In genomic region chr6:72832271-72832670, GRCh38 we compare ENCODE assay signal across 19 cellular contexts.
DNase-seq lines count a peak whose midpoint lies in the region; ATAC-seq and TF ChIP-seq lines count a peak whose summit lies in the region.
"Had no signal": no experiment of that assay in that cellular context is flagged by ENCODE, and none has a peak within 500 bp of the region (broad histone marks: within the 10 kb centered on the region; RNA-seq: fewer than 3 reads in every experiment).

No MANE protein-coding gene starts in this region.

- TF ChIP-seq CTCF in SK-N-SH (IDR thresholded peaks at IDR 0.05) = no peak

- peaks cover 0 to 3% of the 10 kb centered on the region in 2 experiments for H3K36me3 ChIP-seq in SK-N-SH (replicated peaks in 1 of 2; ENCODE audit: control insufficient read depth in 1 of 2, insufficient read depth in 2 of 2, low read length in 1 of 2)
- H3K36me3 ChIP-seq: BE2C had no signal

- peak; percentile 84 for ATAC-seq in stimulated activated naive CD8-positive, alpha-beta T cell treated with anti-CD3 and anti-CD28 coated beads, Interleukin-15, Interleukin-2, amounts not matched to agents 100 U/mL and 50 U/mL, for 24 hours
- ATAC-seq in SK-N-SH treated with all-trans-retinoic acid at 6 μM for 48 hours = no peak

- no peaks in the 10 kb centered on the region for H3K27me3 ChIP-seq in SK-N-SH (ENCODE audit: insufficient read depth)
- H3K27me3 ChIP-seq: BE2C had no signal

- H3K79me2 ChIP-seq in SK-N-SH (ENCODE audit: insufficient read depth) = peaks cover 44% of the 10 kb centered on the region

- no peak for TF ChIP-seq RAD21 in SK-N-SH (IDR thresholded peaks at IDR 0.05; ENCODE audit: low read length)

- WGBS in SK-N-SH (ENCODE audit: low lambda C conversion rate) = 88% methylated on average over 3 of the region's 3 CpGs

- no peak overlapping the region for H3K4me2 ChIP-seq in SK-N-SH

- TF ChIP-seq EP300 in SK-N-SH (IDR thresholded peaks at IDR 0.05; ENCODE audit: borderline replicate concordance in 1 of 2, low read depth in 1 of 2, low read length in 1 of 2) = no peak

- DNase-seq in EL = peak; percentile 24
- peak; percentile 40 for DNase-seq in SK-MEL-5 (ENCODE audit: low read depth, low spot score)
- peak; percentile 13 for DNase-seq in glomerular visceral epithelial cell (ENCODE audit: extremely low spot score)
- peak; percentile 15 for DNase-seq in stimulated activated naive CD8-positive, alpha-beta T cell treated with anti-CD3 and anti-CD28 coated beads, Interleukin-15, Interleukin-2, amounts not matched to agents 100 U/mL and 50 U/mL, for 24 hours
- no peak for DNase-seq in SK-N-SH
- DNase-seq in kidney tubule cell (ENCODE audit: low spot score) = no peak
- DNase-seq: ACHN; BE2C; Calu3; CD4-positive, alpha-beta T cell; DMS53; GOT3; NCI-H1436; NCI-H2029; NCI-H2171 treated with DMSO at 0.1 percent for 48 hours; NCI-H446 treated with DMSO at 0.1 percent for 48 hours; RPMI8226; SIG-M5 had no signal

- no peak overlapping the region for H2AFZ ChIP-seq in SK-N-SH (ENCODE audit: low read depth)

- no peaks in the 10 kb centered on the region for H3K9me2 ChIP-seq in SK-N-SH

- in situ Hi-C loops in SK-MEL-5 (cut with HindIII; ENCODE audit: low pct_unique_long_range_greater_than_20kb, low sequenced_read_pairs) = no loop called here

- H3K9ac ChIP-seq in SK-N-SH = no peak overlapping the region

- CTCF ChIA-PET in SK-N-SH (lab: Yijun Ruan, JAX) = no interaction called here

- H3K9me3 ChIP-seq in SK-N-SH = no peaks in the 10 kb centered on the region
- H3K9me3 ChIP-seq: BE2C had no signal

- POLR2A ChIA-PET in SK-N-SH (lab: Yijun Ruan, JAX) = no interaction called here

- no peaks in the 10 kb centered on the region for H4K20me1 ChIP-seq in SK-N-SH (ENCODE audit: insufficient read depth)

- H3F3A ChIP-seq in SK-N-SH (replicated peaks; ENCODE audit: insufficient read depth) = peaks cover 4% of the 10 kb centered on the region

- H3K4me3 ChIP-seq in SK-N-SH (ENCODE audit: low read depth in 2 of 2, low read length in 1 of 2) = no peak overlapping the region

- H3K4me1 ChIP-seq in SK-N-SH (ENCODE audit: control insufficient read depth in 1 of 2, insufficient read depth in 2 of 2, low read depth in 1 of 2, low read length in 1 of 2) = no peaks in the 10 kb centered on the region
- H3K4me1 ChIP-seq: BE2C had no signal

- no peak overlapping the region for H3K27ac ChIP-seq in SK-N-SH (ENCODE audit: low read depth in 2 of 2, low read length in 1 of 2)

TF ChIP-seq in SK-N-SH, 30 proteins besides CTCF, POLR2A, EP300 and RAD21:
- TF ChIP-seq SIN3A (IDR thresholded peaks at IDR 0.05; ENCODE audit: borderline replicate concordance, low read depth, low read length) (no peak), TAF1 (IDR thresholded peaks at IDR 0.05; ENCODE audit: borderline replicate concordance, low read depth, low read length) (no peak), GATA2 (CRISPR knock-in tag; IDR thresholded peaks at IDR 0.05) (no peak), TCF12 (IDR thresholded peaks at IDR 0.05) (no peak), POLR2AphosphoS5 (IDR thresholded peaks at IDR 0.05; ENCODE audit: low read depth, low read length) (no peak), RCOR1 (IDR thresholded peaks at IDR 0.05; ENCODE audit: low read length) (no peak)
- TF ChIP-seq, protein P1, sequence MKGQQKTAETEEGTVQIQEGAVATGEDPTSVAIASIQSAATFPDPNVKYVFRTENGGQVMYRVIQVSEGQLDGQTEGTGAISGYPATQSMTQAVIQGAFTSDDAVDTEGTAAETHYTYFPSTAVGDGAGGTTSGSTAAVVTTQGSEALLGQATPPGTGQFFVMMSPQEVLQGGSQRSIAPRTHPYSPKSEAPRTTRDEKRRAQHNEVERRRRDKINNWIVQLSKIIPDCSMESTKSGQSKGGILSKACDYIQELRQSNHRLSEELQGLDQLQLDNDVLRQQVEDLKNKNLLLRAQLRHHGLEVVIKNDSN (IDR thresholded peaks at IDR 0.05; ENCODE audit: borderline replicate concordance, low read depth) = no peak
- TF ChIP-seq, protein P2, sequence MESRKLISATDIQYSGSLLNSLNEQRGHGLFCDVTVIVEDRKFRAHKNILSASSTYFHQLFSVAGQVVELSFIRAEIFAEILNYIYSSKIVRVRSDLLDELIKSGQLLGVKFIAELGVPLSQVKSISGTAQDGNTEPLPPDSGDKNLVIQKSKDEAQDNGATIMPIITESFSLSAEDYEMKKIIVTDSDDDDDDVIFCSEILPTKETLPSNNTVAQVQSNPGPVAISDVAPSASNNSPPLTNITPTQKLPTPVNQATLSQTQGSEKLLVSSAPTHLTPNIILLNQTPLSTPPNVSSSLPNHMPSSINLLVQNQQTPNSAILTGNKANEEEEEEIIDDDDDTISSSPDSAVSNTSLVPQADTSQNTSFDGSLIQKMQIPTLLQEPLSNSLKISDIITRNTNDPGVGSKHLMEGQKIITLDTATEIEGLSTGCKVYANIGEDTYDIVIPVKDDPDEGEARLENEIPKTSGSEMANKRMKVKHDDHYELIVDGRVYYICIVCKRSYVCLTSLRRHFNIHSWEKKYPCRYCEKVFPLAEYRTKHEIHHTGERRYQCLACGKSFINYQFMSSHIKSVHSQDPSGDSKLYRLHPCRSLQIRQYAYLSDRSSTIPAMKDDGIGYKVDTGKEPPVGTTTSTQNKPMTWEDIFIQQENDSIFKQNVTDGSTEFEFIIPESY (IDR thresholded peaks at IDR 0.05; ENCODE audit: borderline replicate concordance, low read depth) = no peak

TF ChIP-seq in SK-N-SH treated with all-trans-retinoic acid at 6 μM for 48 hours, 23 proteins besides CTCF, POLR2A, EP300 and RAD21 (continues in another document):
- TF ChIP-seq ZNF70 (CRISPR knock-in tag; IDR thresholded peaks at IDR 0.05) (no peak), TCF4 (CRISPR knock-in tag; IDR thresholded peaks at IDR 0.05; ENCODE audit: borderline replicate concordance) (no peak), GLIS3 (CRISPR knock-in tag; IDR thresholded peaks at IDR 0.05) (no peak), ARNTL (CRISPR knock-in tag; IDR thresholded peaks at IDR 0.05; ENCODE audit: borderline replicate concordance, low read depth) (no peak), BACH2 (CRISPR knock-in tag; IDR thresholded peaks at IDR 0.05; ENCODE audit: borderline replicate concordance) (no peak), TOX (CRISPR knock-in tag; IDR thresholded peaks at IDR 0.05; ENCODE audit: borderline replicate concordance) (no peak), RARB (CRISPR knock-in tag; IDR thresholded peaks at IDR 0.05) (no peak), POU6F1 (CRISPR knock-in tag; IDR thresholded peaks at IDR 0.05; ENCODE audit: borderline replicate concordance, low read depth) (no peak), OSR1 (CRISPR knock-in tag; IDR thresholded peaks at IDR 0.05) (no peak), TSHZ2 (CRISPR knock-in tag; IDR thresholded peaks at IDR 0.05) (no peak), CSDC2 (CRISPR knock-in tag; IDR thresholded peaks at IDR 0.05) (no peak), SNAI2 (CRISPR knock-in tag; IDR thresholded peaks at IDR 0.05) (no peak)
- TF ChIP-seq, protein P3, sequence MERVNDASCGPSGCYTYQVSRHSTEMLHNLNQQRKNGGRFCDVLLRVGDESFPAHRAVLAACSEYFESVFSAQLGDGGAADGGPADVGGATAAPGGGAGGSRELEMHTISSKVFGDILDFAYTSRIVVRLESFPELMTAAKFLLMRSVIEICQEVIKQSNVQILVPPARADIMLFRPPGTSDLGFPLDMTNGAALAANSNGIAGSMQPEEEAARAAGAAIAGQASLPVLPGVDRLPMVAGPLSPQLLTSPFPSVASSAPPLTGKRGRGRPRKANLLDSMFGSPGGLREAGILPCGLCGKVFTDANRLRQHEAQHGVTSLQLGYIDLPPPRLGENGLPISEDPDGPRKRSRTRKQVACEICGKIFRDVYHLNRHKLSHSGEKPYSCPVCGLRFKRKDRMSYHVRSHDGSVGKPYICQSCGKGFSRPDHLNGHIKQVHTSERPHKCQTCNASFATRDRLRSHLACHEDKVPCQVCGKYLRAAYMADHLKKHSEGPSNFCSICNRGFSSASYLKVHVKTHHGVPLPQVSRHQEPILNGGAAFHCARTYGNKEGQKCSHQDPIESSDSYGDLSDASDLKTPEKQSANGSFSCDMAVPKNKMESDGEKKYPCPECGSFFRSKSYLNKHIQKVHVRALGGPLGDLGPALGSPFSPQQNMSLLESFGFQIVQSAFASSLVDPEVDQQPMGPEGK (CRISPR knock-in tag; IDR thresholded peaks at IDR 0.05; ENCODE audit: borderline replicate concordance) = no peak

Comparison
In these comparisons a context has a peak if more than half of its experiments do, and no peak if none do; other contexts are left out.
1. DNase-seq: peak in EL (single experiment), SK-MEL-5 (single experiment), glomerular visceral epithelial cell (single experiment) and stimulated activated naive CD8-positive, alpha-beta T cell treated with anti-CD3 and anti-CD28 coated beads, Interleukin-15, Interleukin-2, amounts not matched to agents 100 U/mL and 50 U/mL, for 24 hours (single experiment); none in SK-N-SH (single experiment) and kidney tubule cell (single experiment).